17 cellular contexts compared by ENCODE assay signal in genomic region chr14:89141862-89142261, GRCh38.
DNase-seq lines count a peak whose midpoint lies in the region; ATAC-seq and TF ChIP-seq lines count a peak whose summit lies in the region.
"Had no signal": no experiment of that assay in that cellular context is flagged by ENCODE, and none has a peak within 500 bp of the region (broad histone marks: within the 10 kb centered on the region; RNA-seq: fewer than 3 reads in every experiment).

No MANE protein-coding gene starts in this region.

- H3K56ac ChIP-seq in IMR-90 (ENCODE audit: extremely low read depth, insufficient read depth, low read length): no peak overlapping the region

- dilution Hi-C loops in IMR-90 (cut with HindIII; ENCODE audit: low sequenced_read_pairs, unreplicated experiment): no loop called here

- no peak overlapping the region for H2AK9ac ChIP-seq in IMR-90 (replicated peaks; ENCODE audit: low read depth, low read length, poor library complexity)

- H3K36me3 Mint-ChIP-seq in mesothelial cell of epicardium: no peaks in the 10 kb centered on the region
- H3K36me3 Mint-ChIP-seq: CD8-positive, alpha-beta T cell had no signal

- H2BK15ac ChIP-seq in IMR-90 (ENCODE audit: low read depth, low read length): no peak overlapping the region

- H3K36me3 ChIP-seq in IMR-90 (ENCODE audit: control insufficient read depth, insufficient read depth, low read length) (no peaks in the 10 kb centered on the region), RWPE2 (ENCODE audit: low read depth) (no peaks in the 10 kb centered on the region), A673 (ENCODE audit: insufficient read depth, low read length, poor library complexity, severe bottlenecking) (no peaks in the 10 kb centered on the region)
- H3K36me3 ChIP-seq: BLaER1, HAP-1 had no signal

- CTCF ChIA-PET in IMR-90 (lab: Yijun Ruan, JAX) (interaction anchor here (0.6 kb wide), 1 partner anchor 28 kb away, joined by 3 read pairs; no protein-coding TSS in a partner anchor), A673 (lab: Charles Lee) (no interaction called here)

- WGBS in IMR-90 (ENCODE audit: extremely low coverage in 2 of 2, insufficient read length in 1 of 2), 2 experiments: no CpG with 5 or more reads among the region's 3 CpGs

- H2AK5ac ChIP-seq in IMR-90 (ENCODE audit: low read depth, low read length): no peak overlapping the region

- H3K23ac ChIP-seq in IMR-90 (ENCODE audit: low read depth, low read length): no peak overlapping the region

- H2BK5ac ChIP-seq in IMR-90 (ENCODE audit: low read depth, low read length, poor library complexity, severe bottlenecking): no peak overlapping the region

- H3K27ac ChIP-seq in IMR-90 (ENCODE audit: insufficient read depth, low read length) (no peak overlapping the region), RWPE2 (ENCODE audit: poor library complexity, severe bottlenecking) (no peak overlapping the region), A673 (ENCODE audit: low read depth, low read length, poor library complexity, severe bottlenecking) (no peak overlapping the region)
- H3K27ac ChIP-seq: BLaER1, C4-2B had no signal

- no peak overlapping the region for H4K91ac ChIP-seq in IMR-90 (ENCODE audit: insufficient read depth, low read depth, low read length)

- H3K14ac ChIP-seq in IMR-90 (replicated peaks; ENCODE audit: low read depth, low read length): no peak overlapping the region

- POLR2A ChIA-PET in IMR-90 (lab: Charles Lee; ENCODE audit: unreplicated experiment) (interaction anchor here (0.6 kb wide), 1 partner anchor 12 kb away, joined by 3 read pairs; no protein-coding TSS in a partner anchor), A673 (lab: Charles Lee; ENCODE audit: low non-redundant PET) (no interaction called here)

- no peak overlapping the region for H3K4me3 Mint-ChIP-seq in mesothelial cell of epicardium
- H3K4me3 Mint-ChIP-seq: B cell; CD4-positive, CD25-positive, alpha-beta regulatory T cell; CD8-positive, alpha-beta T cell; HFFc6 had no signal

- H3K4me1 Mint-ChIP-seq in mesothelial cell of epicardium: peaks cover 13% of the 10 kb centered on the region
- H3K4me1 Mint-ChIP-seq: B cell; CD4-positive, CD25-positive, alpha-beta regulatory T cell had no signal

- peaks cover 5% of the 10 kb centered on the region for H3K27me3 Mint-ChIP-seq in mesothelial cell of epicardium (ENCODE audit: low read depth)

- H3K4me1 ChIP-seq in IMR-90 (ENCODE audit: control insufficient read depth, insufficient read depth, low read length) (peaks cover 7% of the 10 kb centered on the region), RWPE2 (ENCODE audit: insufficient read depth, poor library complexity, severe bottlenecking) (peaks cover 21% of the 10 kb centered on the region), A673 (ENCODE audit: insufficient read depth, low read length, poor library complexity, severe bottlenecking) (no peaks in the 10 kb centered on the region)
- H3K4me1 ChIP-seq: BLaER1, Caco-2 had no signal

- H3K9me3 Mint-ChIP-seq in mesothelial cell of epicardium: peaks cover 3% of the 10 kb centered on the region

- H2AFZ ChIP-seq in IMR-90 (replicated peaks; ENCODE audit: low read length, poor library complexity): no peak overlapping the region

- H3K9ac ChIP-seq in IMR-90 (ENCODE audit: low read depth, low read length): no peak overlapping the region
- H3K9ac ChIP-seq: BLaER1 had no signal

- no peaks in the 10 kb centered on the region for H4K20me1 ChIP-seq in IMR-90 (ENCODE audit: insufficient read depth, low read length)
- H4K20me1 ChIP-seq: BLaER1 had no signal

- DNase-seq in IMR-90 (no peak), RWPE2 (ENCODE audit: low spot score) (no peak), epithelial cell of esophagus (ENCODE audit: low read depth) (peak; percentile 71), mesothelial cell of epicardium (ENCODE audit: low spot score in 2 of 2, unreplicated experiment in 2 of 2) (no peak), A673 (ENCODE audit: low spot score) (no peak)
- DNase-seq: Caco-2; CD4-positive, CD25-positive, alpha-beta regulatory T cell; CD8-positive, alpha-beta T cell; DMS153; DND-41; GOT3; HFFc6 had no signal

- TF ChIP-seq POLR2A in IMR-90 (IDR thresholded peaks at IDR 0.05; ENCODE audit: low read depth, low read length): no peak

- intact Hi-C loops in IMR-90 (cut with micrococcal nuclease) (no loop called here), A673 (cut with micrococcal nuclease; ENCODE audit: unreplicated experiment) (no loop called here)

- H3K4me3 ChIP-seq in IMR-90 (ENCODE audit: insufficient read depth, low read depth, low read length): no peak overlapping the region
- no peak overlapping the region for H3K4me3 ChIP-seq in RWPE2 (ENCODE audit: severe bottlenecking)
- H3K4me3 ChIP-seq in epithelial cell of esophagus (ENCODE audit: low read length): no peak overlapping the region
- no peak overlapping the region for H3K4me3 ChIP-seq in A673 (ENCODE audit: low read depth, low read length, poor library complexity, severe bottlenecking)
- H3K4me3 ChIP-seq: BLaER1, HAP-1 had no signal

- no peak overlapping the region for H2BK20ac ChIP-seq in IMR-90 (ENCODE audit: low read depth, low read length)

- no peak overlapping the region for H3K4ac ChIP-seq in IMR-90 (ENCODE audit: low read depth, low read length)

- ATAC-seq in IMR-90 (ENCODE audit: low read depth) (no peak), RWPE2 (ENCODE audit: low read depth) (peak; percentile 4; the same call in 1 of the 3 replicates), HG03025 (IDR thresholded peaks at IDR 0.05; ENCODE audit: low FRiP score, unreplicated experiment) (no peak)
- ATAC-seq: CD8-positive, alpha-beta T cell had no signal

- in situ Hi-C loops in IMR-90 (cut with MboI; ENCODE audit: low sequenced_read_pairs): no loop called here

- H3K27ac Mint-ChIP-seq in mesothelial cell of epicardium: peak overlapping the region; percentile 34
- H3K27ac Mint-ChIP-seq: B cell; CD4-positive, CD25-positive, alpha-beta regulatory T cell; CD8-positive, alpha-beta T cell; HFFc6 had no signal

- TF ChIP-seq CTCF in IMR-90 (conservative IDR thresholded peaks at IDR 0.05; ENCODE audit: low read depth, low read length): no peak
- TF ChIP-seq CTCF in RWPE2 (IDR thresholded peaks at IDR 0.05; ENCODE audit: poor library complexity, severe bottlenecking): no peak
- TF ChIP-seq CTCF in epithelial cell of esophagus (IDR thresholded peaks at IDR 0.05; ENCODE audit: insufficient read depth, low read depth, low read length, missing control alignments): no peak
- TF ChIP-seq CTCF in mesothelial cell of epicardium (IDR thresholded peaks at IDR 0.05; ENCODE audit: unreplicated experiment): no peak
- TF ChIP-seq CTCF in A673 (conservative IDR thresholded peaks at IDR 0.05; ENCODE audit: low read depth, low read length): no peak

- H3K79me1 ChIP-seq in IMR-90 (ENCODE audit: low read depth in 1 of 2, low read length in 2 of 2): no peaks in the 10 kb centered on the region

- H3K9me3 ChIP-seq in IMR-90 (ENCODE audit: control insufficient read depth, insufficient read depth, low read length): no peaks in the 10 kb centered on the region
- no peaks in the 10 kb centered on the region for H3K9me3 ChIP-seq in RWPE2 (ENCODE audit: severe bottlenecking)
- H3K9me3 ChIP-seq in A673 (ENCODE audit: low read depth, low read length, poor library complexity, severe bottlenecking): no peaks in the 10 kb centered on the region
- H3K9me3 ChIP-seq: Caco-2, HAP-1 had no signal

- H4K8ac ChIP-seq in IMR-90 (ENCODE audit: low read depth in 2 of 2, low read length in 2 of 2): no peak overlapping the region

- peaks cover 10% of the 10 kb centered on the region for H3K9me1 ChIP-seq in IMR-90 (ENCODE audit: insufficient read depth, low read length)

- H3K18ac ChIP-seq in IMR-90 (ENCODE audit: low read depth, low read length): no peak overlapping the region

- 0 out of 2 replicates have a peak, but pooled peaks cover 2% of the 10 kb centered on the region for H3K27me3 ChIP-seq in IMR-90 (ENCODE audit: control insufficient read depth, insufficient read depth, low read length)
- no peaks in the 10 kb centered on the region for H3K27me3 ChIP-seq in RWPE2 (ENCODE audit: insufficient read depth, poor library complexity, severe bottlenecking)
- H3K27me3 ChIP-seq in A673 (replicated peaks; ENCODE audit: insufficient read depth, low read depth, low read length, poor library complexity): no peaks in the 10 kb centered on the region
- H3K27me3 ChIP-seq: BLaER1 had no signal

- no peak overlapping the region for H3K4me2 ChIP-seq in IMR-90 (ENCODE audit: low read depth, low read length)
- H3K4me2 ChIP-seq: BLaER1 had no signal

- H2BK120ac ChIP-seq in IMR-90 (ENCODE audit: low read depth, low read length): no peak overlapping the region

- H4K5ac ChIP-seq in IMR-90 (ENCODE audit: low read depth, low read length): peak overlapping the region; percentile 7; the same call in 1 of the 2 replicates

- BruUV-seq in IMR-90 (replicated peaks; lab: Mats Ljungman, UMichigan): no TSS peak
- BruUV-seq in A673 (replicated peaks; lab: Mats Ljungman, UMichigan): no TSS peak

- no peak for TF ChIP-seq RAD21 in IMR-90 (IDR thresholded peaks at IDR 0.05; ENCODE audit: low read length)

TF ChIP-seq in IMR-90, 13 proteins besides CTCF, POLR2A, EP300 and RAD21:
- TF ChIP-seq USF2 (IDR thresholded peaks at IDR 0.05; ENCODE audit: low read depth, low read length) (no peak), MAFK (IDR thresholded peaks at IDR 0.05; ENCODE audit: low read depth, low read length) (peak; percentile 55)
